ENCODE assay signal across 1 cellular context in the genomic region with DNA sequence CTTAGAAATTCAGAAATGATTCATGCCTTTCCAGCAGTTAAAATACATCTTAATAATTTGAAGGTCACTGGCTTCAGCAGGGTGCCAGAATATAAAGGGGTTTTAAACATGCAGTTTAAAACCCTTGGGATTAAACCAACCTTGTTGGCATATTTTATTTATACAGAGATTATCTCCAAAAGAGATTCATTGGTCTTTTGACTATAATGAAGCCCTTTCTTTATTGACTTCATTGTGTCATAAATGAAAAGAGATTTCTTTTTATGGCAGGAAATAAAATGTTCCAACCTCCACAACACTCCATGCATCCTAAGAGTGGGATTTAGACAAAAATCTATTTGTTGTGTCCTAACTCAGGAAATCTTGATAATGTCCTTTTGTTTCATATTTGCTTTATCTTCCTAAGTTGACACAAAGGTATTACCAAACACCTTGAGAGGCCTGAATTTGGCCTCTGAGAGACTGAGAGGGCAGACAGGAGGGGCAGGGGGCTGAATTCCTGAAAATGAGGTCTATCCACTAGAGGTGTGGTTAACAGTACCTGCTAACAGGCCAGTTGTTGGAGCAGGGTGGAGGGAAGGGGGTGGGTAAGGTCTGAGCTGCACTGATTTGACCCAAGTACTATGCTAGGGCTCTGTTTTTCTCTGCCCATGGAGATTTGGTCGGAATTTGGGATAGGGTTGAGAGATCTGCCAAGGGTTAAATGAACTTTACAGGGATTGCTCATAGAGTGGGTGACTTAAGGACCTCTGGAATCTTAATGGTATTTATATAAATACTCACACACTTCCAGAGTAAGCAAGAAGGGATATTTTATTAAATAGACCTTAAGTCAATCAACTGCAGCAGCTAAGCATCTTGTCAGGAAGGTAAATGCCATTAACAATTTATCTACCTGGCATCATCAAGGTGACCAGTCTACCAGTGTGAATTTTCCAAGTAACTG.
TF ChIP-seq lines count a peak whose summit lies in the region.

No MANE protein-coding gene starts in this region.

TF ChIP-seq in GM23338, 12 proteins besides CTCF, POLR2A, EP300 and RAD21 (continued from another document):
- TF ChIP-seq JUNB (IDR thresholded peaks at IDR 0.05; ENCODE audit: unreplicated experiment) (no peak), EZH2phosphoT487 (IDR thresholded peaks at IDR 0.05; ENCODE audit: unreplicated experiment) (no peak), CREB1 (CRISPR knock-in tag; IDR thresholded peaks at IDR 0.05; ENCODE audit: low read depth) (no peak)
- TF ChIP-seq, protein P1, sequence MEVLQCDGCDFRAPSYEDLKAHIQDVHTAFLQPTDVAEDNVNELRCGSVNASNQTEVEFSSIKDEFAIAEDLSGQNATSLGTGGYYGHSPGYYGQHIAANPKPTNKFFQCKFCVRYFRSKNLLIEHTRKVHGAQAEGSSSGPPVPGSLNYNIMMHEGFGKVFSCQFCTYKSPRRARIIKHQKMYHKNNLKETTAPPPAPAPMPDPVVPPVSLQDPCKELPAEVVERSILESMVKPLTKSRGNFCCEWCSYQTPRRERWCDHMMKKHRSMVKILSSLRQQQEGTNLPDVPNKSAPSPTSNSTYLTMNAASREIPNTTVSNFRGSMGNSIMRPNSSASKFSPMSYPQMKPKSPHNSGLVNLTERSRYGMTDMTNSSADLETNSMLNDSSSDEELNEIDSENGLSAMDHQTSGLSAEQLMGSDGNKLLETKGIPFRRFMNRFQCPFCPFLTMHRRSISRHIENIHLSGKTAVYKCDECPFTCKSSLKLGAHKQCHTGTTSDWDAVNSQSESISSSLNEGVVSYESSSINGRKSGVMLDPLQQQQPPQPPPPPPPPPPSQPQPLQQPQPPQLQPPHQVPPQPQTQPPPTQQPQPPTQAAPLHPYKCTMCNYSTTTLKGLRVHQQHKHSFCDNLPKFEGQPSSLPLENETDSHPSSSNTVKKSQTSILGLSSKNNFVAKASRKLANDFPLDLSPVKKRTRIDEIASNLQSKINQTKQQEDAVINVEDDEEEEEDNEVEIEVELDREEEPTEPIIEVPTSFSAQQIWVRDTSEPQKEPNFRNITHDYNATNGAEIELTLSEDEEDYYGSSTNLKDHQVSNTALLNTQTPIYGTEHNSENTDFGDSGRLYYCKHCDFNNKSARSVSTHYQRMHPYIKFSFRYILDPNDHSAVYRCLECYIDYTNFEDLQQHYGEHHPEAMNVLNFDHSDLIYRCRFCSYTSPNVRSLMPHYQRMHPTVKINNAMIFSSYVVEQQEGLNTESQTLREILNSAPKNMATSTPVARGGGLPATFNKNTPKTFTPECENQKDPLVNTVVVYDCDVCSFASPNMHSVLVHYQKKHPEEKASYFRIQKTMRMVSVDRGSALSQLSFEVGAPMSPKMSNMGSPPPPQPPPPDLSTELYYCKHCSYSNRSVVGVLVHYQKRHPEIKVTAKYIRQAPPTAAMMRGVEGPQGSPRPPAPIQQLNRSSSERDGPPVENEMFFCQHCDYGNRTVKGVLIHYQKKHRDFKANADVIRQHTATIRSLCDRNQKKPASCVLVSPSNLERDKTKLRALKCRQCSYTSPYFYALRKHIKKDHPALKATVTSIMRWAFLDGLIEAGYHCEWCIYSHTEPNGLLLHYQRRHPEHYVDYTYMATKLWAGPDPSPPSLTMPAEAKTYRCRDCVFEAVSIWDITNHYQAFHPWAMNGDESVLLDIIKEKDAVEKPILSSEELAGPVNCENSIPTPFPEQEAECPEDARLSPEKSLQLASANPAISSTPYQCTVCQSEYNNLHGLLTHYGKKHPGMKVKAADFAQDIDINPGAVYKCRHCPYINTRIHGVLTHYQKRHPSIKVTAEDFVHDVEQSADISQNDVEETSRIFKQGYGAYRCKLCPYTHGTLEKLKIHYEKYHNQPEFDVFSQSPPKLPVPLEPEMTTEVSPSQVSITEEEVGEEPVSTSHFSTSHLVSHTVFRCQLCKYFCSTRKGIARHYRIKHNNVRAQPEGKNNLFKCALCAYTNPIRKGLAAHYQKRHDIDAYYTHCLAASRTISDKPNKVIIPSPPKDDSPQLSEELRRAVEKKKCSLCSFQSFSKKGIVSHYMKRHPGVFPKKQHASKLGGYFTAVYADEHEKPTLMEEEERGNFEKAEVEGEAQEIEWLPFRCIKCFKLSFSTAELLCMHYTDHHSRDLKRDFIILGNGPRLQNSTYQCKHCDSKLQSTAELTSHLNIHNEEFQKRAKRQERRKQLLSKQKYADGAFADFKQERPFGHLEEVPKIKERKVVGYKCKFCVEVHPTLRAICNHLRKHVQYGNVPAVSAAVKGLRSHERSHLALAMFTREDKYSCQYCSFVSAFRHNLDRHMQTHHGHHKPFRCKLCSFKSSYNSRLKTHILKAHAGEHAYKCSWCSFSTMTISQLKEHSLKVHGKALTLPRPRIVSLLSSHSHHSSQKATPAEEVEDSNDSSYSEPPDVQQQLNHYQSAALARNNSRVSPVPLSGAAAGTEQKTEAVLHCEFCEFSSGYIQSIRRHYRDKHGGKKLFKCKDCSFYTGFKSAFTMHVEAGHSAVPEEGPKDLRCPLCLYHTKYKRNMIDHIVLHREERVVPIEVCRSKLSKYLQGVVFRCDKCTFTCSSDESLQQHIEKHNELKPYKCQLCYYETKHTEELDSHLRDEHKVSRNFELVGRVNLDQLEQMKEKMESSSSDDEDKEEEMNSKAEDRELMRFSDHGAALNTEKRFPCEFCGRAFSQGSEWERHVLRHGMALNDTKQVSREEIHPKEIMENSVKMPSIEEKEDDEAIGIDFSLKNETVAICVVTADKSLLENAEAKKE (CRISPR knock-in tag; IDR thresholded peaks at IDR 0.05) = no peak
TF ChIP-seq in GM23338: peak in this region for 0.
